ENCODE assay signal across 9 cellular contexts in the genomic region with DNA sequence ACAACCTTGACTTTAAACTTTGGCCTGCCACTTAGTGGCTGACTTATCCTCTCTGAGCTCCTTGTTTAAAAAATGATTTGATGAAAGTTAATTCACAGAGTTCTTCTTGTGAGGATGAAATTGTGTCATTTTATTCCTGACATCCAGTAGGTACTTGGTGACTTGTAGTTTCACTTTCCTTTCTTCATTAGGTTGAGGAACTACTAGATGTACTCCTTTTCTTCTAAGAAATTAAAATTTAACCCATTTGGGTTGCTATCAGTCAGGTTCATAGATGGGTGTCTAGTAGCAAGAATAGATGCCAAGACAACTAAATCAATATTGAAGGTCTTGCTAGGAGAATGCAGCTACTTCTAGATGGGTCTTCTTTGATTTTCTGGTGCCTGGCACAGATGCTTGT. TPM values are rescaled to one million over a fixed set of nuclear protein-coding genes. Genes with fewer than 3 reads are reported as not detected.
DNase-seq lines count a peak whose midpoint lies in the region; ATAC-seq lines count a peak whose summit lies in the region.
"Had no signal": no experiment of that assay in that cellular context is flagged by ENCODE, and none has a peak within 500 bp of the region (broad histone marks: within the 10 kb centered on the region; RNA-seq: fewer than 3 reads in every experiment).

No MANE protein-coding gene starts in this region.

- H3K27ac ChIP-seq in naive thymus-derived CD4-positive, alpha-beta T cell (ENCODE audit: low read depth, low read length), result peak overlapping the region; percentile 2

- no peaks in the 10 kb centered on the region for H3K9me3 Mint-ChIP-seq in T-cell
- H3K9me3 Mint-ChIP-seq in naive thymus-derived CD4-positive, alpha-beta T cell, result no peaks in the 10 kb centered on the region

- CTCF ChIA-PET in T-cell (lab: Charles Lee), result interaction anchor here (0.7 to 2.2 kb wide), 4 partner anchors 17 to 62 kb away, joined by 3 to 6 read pairs (median 4); no protein-coding TSS in a partner anchor
- CTCF ChIA-PET in naive thymus-derived CD4-positive, alpha-beta T cell (lab: Charles Lee), result interaction anchor here (0.6 kb wide), 1 partner anchor 25 kb away, joined by 3 read pairs; no protein-coding TSS in a partner anchor

- DNase-seq in T-cell (no peak), glomerular visceral epithelial cell (ENCODE audit: extremely low spot score) (no peak), anterior cingulate cortex (lab: John Stamatoyannopoulos, UW) (no peak), MV-4-11 (lab: John Stamatoyannopoulos, UW) (no peak), cerebellar cortex (ENCODE audit: low spot score) (no peak)
- no peak for DNase-seq in naive thymus-derived CD4-positive, alpha-beta T cell
- DNase-seq: NCI-H226 had no signal

- intact Hi-C loops in naive thymus-derived CD4-positive, alpha-beta T cell (cut with micrococcal nuclease), result loop anchor here in 1 of 2 donors (1.0 kb wide), 1 partner anchor 34 kb away; a partner anchor contains a TSS

- H3K4me3 Mint-ChIP-seq in T-cell, result peak overlapping the region; percentile 58 to 68 (median 64)
- peak overlapping the region; percentile 35 to 78 (median 72) for H3K4me3 Mint-ChIP-seq in naive thymus-derived CD4-positive, alpha-beta T cell

- H3K4me1 ChIP-seq in naive thymus-derived CD4-positive, alpha-beta T cell (ENCODE audit: control insufficient read depth in 2 of 2, insufficient read depth in 2 of 2, low read length in 2 of 2), result peaks cover 31 to 39% of the 10 kb centered on the region in 2 donors

- no peaks in the 10 kb centered on the region for H3K27me3 Mint-ChIP-seq in T-cell
- H3K27me3 Mint-ChIP-seq in naive thymus-derived CD4-positive, alpha-beta T cell, result peaks cover 0 to 8% (median 0%) of the 10 kb centered on the region in 5 donors

- H3K9me3 ChIP-seq in naive thymus-derived CD4-positive, alpha-beta T cell (ENCODE audit: control insufficient read depth in 2 of 3, low read length in 3 of 3), result no peaks in the 10 kb centered on the region

- peaks cover 74 to 80% (median 79%) of the 10 kb centered on the region in 3 donors for H3K4me1 Mint-ChIP-seq in T-cell
- peaks cover 34 to 91% (median 73%) of the 10 kb centered on the region in 7 donors for H3K4me1 Mint-ChIP-seq in naive thymus-derived CD4-positive, alpha-beta T cell

- POLR2A ChIA-PET in T-cell (lab: Charles Lee), result interaction anchor here (0.6 to 1.4 kb wide), 8 partner anchors 15 to 1580 kb away, joined by 3 to 10 read pairs (median 4); a partner anchor contains a TSS
- POLR2A ChIA-PET in naive thymus-derived CD4-positive, alpha-beta T cell (lab: Charles Lee), result interaction anchor here (5.6 kb wide), 1 partner anchor 33 kb away, joined by 67 read pairs; a partner anchor contains a TSS

- peaks cover 0 to 10% (median 0%) of the 10 kb centered on the region in 3 experiments for H3K36me3 ChIP-seq in naive thymus-derived CD4-positive, alpha-beta T cell (ENCODE audit: control insufficient read depth in 2 of 3, insufficient read depth in 3 of 3, low read length in 3 of 3)

- ATAC-seq in GM18498 (IDR thresholded peaks at IDR 0.05; ENCODE audit: unreplicated experiment) (peak; percentile 17), GM21825 (IDR thresholded peaks at IDR 0.05; ENCODE audit: unreplicated experiment) (peak; percentile 28), T-cell (replicated peaks in 1 of 4) (no peak)
- no peak for ATAC-seq in naive thymus-derived CD4-positive, alpha-beta T cell

- peak overlapping the region; percentile 9 to 65 for H3K27ac Mint-ChIP-seq in T-cell
- H3K27ac Mint-ChIP-seq in naive thymus-derived CD4-positive, alpha-beta T cell, result peak overlapping the region in 8 of 9 donors; percentile 7 to 79 (median 54)

- H3K4me3 ChIP-seq in naive thymus-derived CD4-positive, alpha-beta T cell (ENCODE audit: low read length), result no peak overlapping the region

- no peaks in the 10 kb centered on the region for H3K27me3 ChIP-seq in naive thymus-derived CD4-positive, alpha-beta T cell (ENCODE audit: control insufficient read depth in 2 of 2, insufficient read depth in 2 of 2, low read length in 2 of 2)

- H3K36me3 Mint-ChIP-seq in T-cell, result peaks cover 25% of the 10 kb centered on the region
- H3K36me3 Mint-ChIP-seq in naive thymus-derived CD4-positive, alpha-beta T cell, result peaks cover 0 to 22% (median 6%) of the 10 kb centered on the region in 5 donors

RNA-seq across cellular contexts. Expression of a gene that starts 5.2 kb away (rescaled TPM):
- 10 to 100 TPM; 44.4 to 96.7 (median 51.7) TPM for total RNA-seq in T-cell
- 10 to 100 TPM in 4 of 5 experiments, 1 to 10 TPM in 1; 6.7 to 97.7 (median 53.0) TPM for total RNA-seq in naive thymus-derived CD4-positive, alpha-beta T cell
- polyA plus RNA-seq in naive thymus-derived CD4-positive, alpha-beta T cell, result 10 to 100 TPM; 25.2 to 53.4 TPM

RNA-seq across cellular contexts. Expression of a gene that starts 33.4 kb away (rescaled TPM):
- total RNA-seq in T-cell, result 1,000 to 10,000 TPM; 1,997 to 2,171 (median 2,116) TPM
- total RNA-seq in naive thymus-derived CD4-positive, alpha-beta T cell, result 1,000 to 10,000 TPM; 1,489 to 2,250 (median 2,129) TPM
- polyA plus RNA-seq in naive thymus-derived CD4-positive, alpha-beta T cell, result 1,000 to 10,000 TPM; 5,933 to 6,097 TPM

RNA-seq across cellular contexts. Expression of a gene that starts 33.5 kb away (rescaled TPM):
- 1 to 10 TPM; 2.2 to 4.1 (median 3.6) TPM for total RNA-seq in T-cell
- total RNA-seq in naive thymus-derived CD4-positive, alpha-beta T cell, result 1 to 10 TPM; 2.2 to 6.4 (median 3.2) TPM
- polyA plus RNA-seq in naive thymus-derived CD4-positive, alpha-beta T cell, result 1 to 10 TPM; 3.6 to 4.3 TPM

Comparison
In these comparisons a context has a peak if more than half of its experiments do, and no peak if none do; other contexts are left out.
1. ATAC-seq: peak in GM18498 (single experiment) and GM21825 (single experiment); none in T-cell (0 of 4) and naive thymus-derived CD4-positive, alpha-beta T cell (single experiment).